Comparison of ENCODE assay signal across 9 cellular contexts in the genomic region with DNA sequence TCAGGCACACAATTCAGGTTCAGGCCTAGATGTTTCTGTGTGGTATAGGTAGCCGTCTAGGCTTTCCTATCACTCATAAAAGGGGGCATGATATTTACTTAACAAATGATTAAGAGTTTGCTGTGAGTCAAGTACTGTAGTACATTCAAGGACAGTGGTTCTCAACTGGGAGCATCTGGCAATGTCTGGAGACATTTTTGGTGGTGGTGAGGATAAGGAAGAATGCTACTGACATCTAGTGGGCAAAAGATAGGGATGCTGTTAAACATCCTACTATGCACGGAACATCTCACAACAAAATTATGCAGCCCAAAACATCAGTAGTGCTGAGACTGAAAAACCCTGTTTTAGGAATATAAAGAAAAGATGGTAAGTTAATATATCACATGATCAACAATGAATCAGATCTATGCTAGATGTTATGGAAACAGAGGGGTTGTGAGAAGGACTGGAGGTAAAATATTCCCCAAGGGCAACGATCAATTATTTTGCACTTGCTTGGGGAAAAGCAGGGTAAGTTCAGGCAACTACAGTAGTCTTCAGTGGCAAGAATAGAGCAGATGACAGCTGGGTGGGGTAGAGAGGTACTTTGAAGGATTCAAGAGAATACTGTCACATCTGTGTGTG. TPM values are rescaled to one million over a fixed set of nuclear protein-coding genes. Genes with fewer than 3 reads are reported as not detected.
DNase-seq lines count a peak whose midpoint lies in the region; ATAC-seq, FAIRE-seq and TF ChIP-seq lines count a peak whose summit lies in the region.
"Had no signal": no experiment of that assay in that cellular context is flagged by ENCODE, and none has a peak within 500 bp of the region (broad histone marks: within the 10 kb centered on the region; RNA-seq: fewer than 3 reads in every experiment).

No MANE protein-coding gene starts in this region.

- H3K4me1 ChIP-seq in BE2C = no peaks in the 10 kb centered on the region
- peaks cover 15 to 24% of the 10 kb centered on the region in 2 donors for H3K4me1 ChIP-seq in thoracic aorta (ENCODE audit: control insufficient read depth in 1 of 2, low read depth in 2 of 2)

- H3K27me3 ChIP-seq in BE2C (no peaks in the 10 kb centered on the region), thoracic aorta (replicated peaks; ENCODE audit: insufficient read depth) (no peaks in the 10 kb centered on the region)
- H3K27me3 ChIP-seq: neutrophil had no signal

- DNase-seq in BE2C (no peak), GM19239 (ENCODE audit: insufficient read length, low spot score) (no peak), SK-N-DZ (ENCODE audit: low spot score) (peak; percentile 17), fibroblast of peridontal ligament (ENCODE audit: extremely low read depth) (peak; percentile 57), thoracic aorta (ENCODE audit: low spot score) (no peak)
- no peak for DNase-seq in stimulated activated CD4-positive, alpha-beta T cell treated with anti-CD3 and anti-CD28 coated beads, Interleukin-4, amount 100 ng/mL, for 1 hour

- ATAC-seq in thoracic aorta (ENCODE audit: insufficient number of reproducible peaks, low FRiP score, low read depth) (no peak), HG02759 (IDR thresholded peaks at IDR 0.05; ENCODE audit: unreplicated experiment) (no peak), HG03025 (IDR thresholded peaks at IDR 0.05; ENCODE audit: low FRiP score, unreplicated experiment) (no peak)

- H3K9me3 ChIP-seq in BE2C (no peaks in the 10 kb centered on the region), thoracic aorta (no peaks in the 10 kb centered on the region)
- H3K9me3 ChIP-seq: neutrophil had no signal

- TF ChIP-seq CTCF in BE2C (IDR thresholded peaks at IDR 0.05; ENCODE audit: low read depth, low read length) = peak; percentile 48
- peak; percentile 33 for TF ChIP-seq CTCF in thoracic aorta (IDR thresholded peaks at IDR 0.05)

- no peak overlapping the region for H3K27ac ChIP-seq in thoracic aorta
- H3K27ac ChIP-seq: neutrophil had no signal

- H3K4me3 ChIP-seq in BE2C (ENCODE audit: low read depth, low read length) (no peak overlapping the region), thoracic aorta (no peak overlapping the region)

- H3K36me3 ChIP-seq in BE2C = peaks cover 50% of the 10 kb centered on the region
- peaks cover 46% of the 10 kb centered on the region for H3K36me3 ChIP-seq in thoracic aorta

- FAIRE-seq in GM19239 (lab: Jason Lieb, UNC) = peak; percentile 49

RNA-seq across cellular contexts. Expression of a gene that starts 4.9 kb away (rescaled TPM):
- 80.7 TPM for polyA plus RNA-seq in BE2C (2012; ENCODE audit: insufficient read depth, insufficient read length, low read depth)
- polyA plus RNA-seq in SK-N-DZ (2014; cell fraction: cytosol; rRNA removed) = 9.0 and 12.3 TPM in 2 replicates
- 171 and 227 TPM in 2 replicates for polyA plus RNA-seq in SK-N-DZ (2014; cell fraction: nucleus; rRNA removed)
- total RNA-seq in thoracic aorta = 10 to 100 TPM; 24.2 to 41.5 TPM

RNA-seq across cellular contexts. Expression of a gene that starts 35.1 kb away (rescaled TPM):
- polyA plus RNA-seq in BE2C (2012; ENCODE audit: insufficient read depth, insufficient read length, low read depth) = 3.8 TPM
- polyA plus RNA-seq in SK-N-DZ (2014; cell fraction: cytosol; rRNA removed) = 5.1 and 11.1 TPM in 2 replicates
- 1.4 and 1.7 TPM in 2 replicates for polyA plus RNA-seq in SK-N-DZ (2014; cell fraction: nucleus; rRNA removed)
- 10 to 100 TPM; 12.5 to 28.4 TPM for total RNA-seq in thoracic aorta

Comparison
In these comparisons a context has a peak if more than half of its experiments do, and no peak if none do; other contexts are left out.
1. DNase-seq: peak in SK-N-DZ (single experiment) and fibroblast of peridontal ligament (single experiment); none in BE2C (single experiment), GM19239 (single experiment), thoracic aorta (single experiment) and stimulated activated CD4-positive, alpha-beta T cell treated with anti-CD3 and anti-CD28 coated beads, Interleukin-4, amount 100 ng/mL, for 1 hour (single experiment).